8 cellular contexts compared by ENCODE assay signal in genomic region chr12:89525002-89525823, GRCh38. TPM values are rescaled to one million over a fixed set of nuclear protein-coding genes. Genes with fewer than 3 reads are reported as not detected.
DNase-seq lines count a peak whose midpoint lies in the region; ATAC-seq and TF ChIP-seq lines count a peak whose summit lies in the region.

No MANE protein-coding gene starts in this region.

- H3K27me3 Mint-ChIP-seq in T-helper 2 cell treated with Interferon-gamma antibody and Interleukin-4, amounts not matched to agents 5 μg/mL and 100 μg/mL, for 36 hours (ENCODE audit: low read depth): no peaks in the 10 kb centered on the region

- H3K4me3 Mint-ChIP-seq in T-helper 2 cell treated with Interferon-gamma antibody and Interleukin-4, amounts not matched to agents 5 μg/mL and 100 μg/mL, for 36 hours: peak overlapping the region; percentile 95

- TF ChIP-seq CTCF in DND-41 (IDR thresholded peaks at IDR 0.05; ENCODE audit: borderline replicate concordance, extremely low read depth, low read length, poor library complexity, severe bottlenecking): no peak
- TF ChIP-seq CTCF in breast epithelium (IDR thresholded peaks at IDR 0.05): peak in 2 of 3 donors; percentile 0 to 44

- peak overlapping the region; percentile 81 for H3K27ac ChIP-seq in DND-41 (ENCODE audit: low read length)
- H3K27ac ChIP-seq in breast epithelium: peak overlapping the region; percentile 93 to 97

- H3K9ac ChIP-seq in DND-41 (ENCODE audit: low read depth, low read length): peak overlapping the region; percentile 83

- H3K4me1 ChIP-seq in DND-41 (ENCODE audit: insufficient read depth, low read length): peaks cover 63% of the 10 kb centered on the region
- H3K4me1 ChIP-seq in breast epithelium: peaks cover 0 to 10% of the 10 kb centered on the region in 2 donors

- H3K9me3 Mint-ChIP-seq in T-helper 2 cell treated with Interferon-gamma antibody and Interleukin-4, amounts not matched to agents 5 μg/mL and 100 μg/mL, for 36 hours: no peaks in the 10 kb centered on the region

- H3K27ac Mint-ChIP-seq in T-helper 2 cell treated with Interferon-gamma antibody and Interleukin-4, amounts not matched to agents 5 μg/mL and 100 μg/mL, for 36 hours: peak overlapping the region; percentile 96

- peak overlapping the region; percentile 95 for H3K4me2 ChIP-seq in DND-41 (ENCODE audit: insufficient read depth, low read length)

- ATAC-seq in DND-41 (ENCODE audit: insufficient read depth, low read depth): peak; percentile 13
- peak; percentile 27 for ATAC-seq in GM21390 (IDR thresholded peaks at IDR 0.05; ENCODE audit: unreplicated experiment)

- H4K20me1 ChIP-seq in DND-41 (ENCODE audit: insufficient read depth, low read length): peaks cover 11% of the 10 kb centered on the region; the same call in 1 of the 2 replicates

- peaks cover 30% of the 10 kb centered on the region for H3K36me3 ChIP-seq in DND-41 (ENCODE audit: insufficient read depth, low read length)
- H3K36me3 ChIP-seq in breast epithelium: no peaks in the 10 kb centered on the region

- H3K9me3 ChIP-seq in DND-41 (ENCODE audit: insufficient read depth, low read length, severe bottlenecking): no peaks in the 10 kb centered on the region
- H3K9me3 ChIP-seq in breast epithelium: no peaks in the 10 kb centered on the region

- TF ChIP-seq POLR2A in breast epithelium (IDR thresholded peaks at IDR 0.05): no peak

- no peaks in the 10 kb centered on the region for H3K27me3 ChIP-seq in DND-41 (ENCODE audit: insufficient read depth, low read length, poor library complexity)
- no peaks in the 10 kb centered on the region for H3K27me3 ChIP-seq in breast epithelium

- peaks cover 53% of the 10 kb centered on the region for H3K4me1 Mint-ChIP-seq in T-helper 2 cell treated with Interferon-gamma antibody and Interleukin-4, amounts not matched to agents 5 μg/mL and 100 μg/mL, for 36 hours (ENCODE audit: low read depth)

- peak overlapping the region; percentile 88 for H2AFZ ChIP-seq in DND-41 (ENCODE audit: low read depth, low read length)

- H3K36me3 Mint-ChIP-seq in T-helper 2 cell treated with Interferon-gamma antibody and Interleukin-4, amounts not matched to agents 5 μg/mL and 100 μg/mL, for 36 hours (ENCODE audit: low read depth): peaks cover 45% of the 10 kb centered on the region

- intact Hi-C loops in breast epithelium (cut with DNase I; ENCODE audit: low total_unique reads): loop anchor here (5.0 to 10.0 kb wide), 2 partner anchors 50 to 508 kb away; no protein-coding TSS in a partner anchor

- H3K4me3 ChIP-seq in DND-41 (ENCODE audit: low read depth in 1 of 2, low read length in 2 of 2): peak overlapping the region; percentile 44 to 81
- H3K4me3 ChIP-seq in breast epithelium: peak overlapping the region; percentile 85 to 99 (median 98)

- H3K79me2 ChIP-seq in DND-41 (ENCODE audit: insufficient read depth, low read length): peaks cover 70% of the 10 kb centered on the region

- peak; percentile 50 for DNase-seq in DND-41
- DNase-seq in HT-29 (ENCODE audit: low spot score): peak; percentile 52
- DNase-seq in T-helper 2 cell treated with Interferon-gamma antibody and Interleukin-4, amounts not matched to agents 5 μg/mL and 100 μg/mL, for 36 hours (ENCODE audit: low spot score): peak; percentile 44
- DNase-seq in breast epithelium (ENCODE audit: low spot score in 2 of 2): no peak
- peak; percentile 82 for DNase-seq in islet precursor cell
- DNase-seq in stimulated activated CD4-positive, alpha-beta T cell treated with anti-CD3 and anti-CD28 coated beads, Interleukin-15, amount 100 ng/mL, for 1 hour (ENCODE audit: low read depth in 1 of 2, low spot score in 1 of 2): peak; percentile 12 to 22
- no peak for DNase-seq in OCI-M2 (lab: John Stamatoyannopoulos, UW; ENCODE audit: unreplicated experiment)

RNA-seq across cellular contexts. Expression of gene GALNT4, which starts 0.6 kb away (rescaled TPM):
- total RNA-seq in HT-29 (2014; rRNA removed; shearing (Covaris generic)): 5.7 and 6.7 TPM in 2 replicates
- total RNA-seq in breast epithelium: 10 to 100 TPM in 1 of 3 donors, 1 to 10 TPM in 2; 5.3 to 11.1 (median 7.2) TPM

RNA-seq across cellular contexts. Expression of gene POC1B, which starts 0.6 kb away (rescaled TPM):
- total RNA-seq in HT-29 (2014; rRNA removed; shearing (Covaris generic)): 7.8 and 9.6 TPM in 2 replicates
- 10 to 100 TPM; 16.0 to 30.4 (median 27.9) TPM for total RNA-seq in breast epithelium

Comparison
In these comparisons a context has a peak if more than half of its experiments do, and no peak if none do; other contexts are left out.
1. DNase-seq: peak in DND-41 (single experiment), HT-29 (single experiment), T-helper 2 cell treated with Interferon-gamma antibody and Interleukin-4, amounts not matched to agents 5 μg/mL and 100 μg/mL, for 36 hours (single experiment), islet precursor cell (single experiment) and stimulated activated CD4-positive, alpha-beta T cell treated with anti-CD3 and anti-CD28 coated beads, Interleukin-15, amount 100 ng/mL, for 1 hour (2 of 2); none in breast epithelium (0 of 2) and OCI-M2 (single experiment).